Comparison of ENCODE assay signal across 2 cellular contexts in genomic region chr3:196327405-196327804, GRCh38.
TF ChIP-seq lines count a peak whose summit lies in the region.

No MANE protein-coding gene starts in this region.

TF ChIP-seq in HepG2, 621 proteins besides CTCF, POLR2A, EP300 and RAD21:
- TF ChIP-seq ZNF784 (CRISPR knock-in tag; IDR thresholded peaks at IDR 0.05; ENCODE audit: borderline replicate concordance) (no peak), JUN (CRISPR knock-in tag; IDR thresholded peaks at IDR 0.05) (no peak), ZNF691 (CRISPR knock-in tag; IDR thresholded peaks at IDR 0.05; ENCODE audit: borderline replicate concordance, low read depth) (no peak), SUZ12 (IDR thresholded peaks at IDR 0.05; ENCODE audit: low read depth, low read length) (no peak), ATM (IDR thresholded peaks at IDR 0.05; ENCODE audit: borderline replicate concordance) (no peak), ARHGAP35 (CRISPR knock-in tag; IDR thresholded peaks at IDR 0.05; ENCODE audit: borderline replicate concordance) (no peak), ZNF629 (CRISPR knock-in tag; conservative IDR thresholded peaks at IDR 0.05) (no peak)

TF ChIP-seq in WTC11, 78 proteins besides CTCF, POLR2A, EP300 and RAD21:
- TF ChIP-seq ZNF671 (CRISPR knock-in tag; IDR thresholded peaks at IDR 0.05), result no peak
- TF ChIP-seq ETV6 (CRISPR knock-in tag; IDR thresholded peaks at IDR 0.05), result no peak
TF ChIP-seq in WTC11: peak in this region for 0.
